In the genomic region with DNA sequence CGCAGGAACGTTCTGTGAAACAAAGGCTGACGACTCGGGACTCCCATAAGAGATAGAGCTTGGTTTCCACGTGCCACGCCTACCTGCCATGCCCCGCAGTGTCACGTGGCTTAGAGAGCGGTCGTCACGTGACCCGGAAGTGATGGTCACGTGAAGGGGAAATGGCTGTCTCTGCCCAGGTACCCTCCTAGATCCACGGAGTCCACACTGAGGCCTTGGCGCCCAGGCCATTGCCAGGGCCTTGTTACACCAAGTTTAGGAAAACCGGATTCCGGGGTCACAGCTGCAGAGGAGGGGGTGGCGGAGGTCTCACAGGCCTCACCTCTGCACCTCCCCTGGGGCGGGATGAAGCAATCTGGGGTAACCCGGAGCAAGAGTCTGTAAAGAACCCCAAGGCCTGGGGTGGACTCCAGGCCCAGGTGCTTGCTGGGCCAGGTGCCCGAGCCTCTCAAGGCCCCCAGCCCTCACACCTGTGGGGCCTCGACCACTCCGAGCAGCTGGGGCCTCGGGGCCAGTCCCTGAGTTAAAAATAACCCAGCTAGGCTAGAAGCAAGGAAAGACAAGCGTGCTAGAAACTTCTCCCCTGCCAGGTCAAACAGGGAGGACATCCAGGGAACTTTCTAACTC, we compare ENCODE assay signal across 2 cellular contexts.
TF ChIP-seq lines count a peak whose summit lies in the region.

No MANE protein-coding gene starts in this region.

TF ChIP-seq in GM23338, 12 proteins besides CTCF, POLR2A, EP300 and RAD21 (continued from another document):
- TF ChIP-seq, protein P1, sequence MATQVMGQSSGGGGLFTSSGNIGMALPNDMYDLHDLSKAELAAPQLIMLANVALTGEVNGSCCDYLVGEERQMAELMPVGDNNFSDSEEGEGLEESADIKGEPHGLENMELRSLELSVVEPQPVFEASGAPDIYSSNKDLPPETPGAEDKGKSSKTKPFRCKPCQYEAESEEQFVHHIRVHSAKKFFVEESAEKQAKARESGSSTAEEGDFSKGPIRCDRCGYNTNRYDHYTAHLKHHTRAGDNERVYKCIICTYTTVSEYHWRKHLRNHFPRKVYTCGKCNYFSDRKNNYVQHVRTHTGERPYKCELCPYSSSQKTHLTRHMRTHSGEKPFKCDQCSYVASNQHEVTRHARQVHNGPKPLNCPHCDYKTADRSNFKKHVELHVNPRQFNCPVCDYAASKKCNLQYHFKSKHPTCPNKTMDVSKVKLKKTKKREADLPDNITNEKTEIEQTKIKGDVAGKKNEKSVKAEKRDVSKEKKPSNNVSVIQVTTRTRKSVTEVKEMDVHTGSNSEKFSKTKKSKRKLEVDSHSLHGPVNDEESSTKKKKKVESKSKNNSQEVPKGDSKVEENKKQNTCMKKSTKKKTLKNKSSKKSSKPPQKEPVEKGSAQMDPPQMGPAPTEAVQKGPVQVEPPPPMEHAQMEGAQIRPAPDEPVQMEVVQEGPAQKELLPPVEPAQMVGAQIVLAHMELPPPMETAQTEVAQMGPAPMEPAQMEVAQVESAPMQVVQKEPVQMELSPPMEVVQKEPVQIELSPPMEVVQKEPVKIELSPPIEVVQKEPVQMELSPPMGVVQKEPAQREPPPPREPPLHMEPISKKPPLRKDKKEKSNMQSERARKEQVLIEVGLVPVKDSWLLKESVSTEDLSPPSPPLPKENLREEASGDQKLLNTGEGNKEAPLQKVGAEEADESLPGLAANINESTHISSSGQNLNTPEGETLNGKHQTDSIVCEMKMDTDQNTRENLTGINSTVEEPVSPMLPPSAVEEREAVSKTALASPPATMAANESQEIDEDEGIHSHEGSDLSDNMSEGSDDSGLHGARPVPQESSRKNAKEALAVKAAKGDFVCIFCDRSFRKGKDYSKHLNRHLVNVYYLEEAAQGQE (IDR thresholded peaks at IDR 0.05; ENCODE audit: unreplicated experiment), result no peak
- no peak for TF ChIP-seq STAT1 (IDR thresholded peaks at IDR 0.05; ENCODE audit: unreplicated experiment)
- TF ChIP-seq EZH2phosphoT487 (IDR thresholded peaks at IDR 0.05; ENCODE audit: unreplicated experiment), result no peak
- TF ChIP-seq, protein P2, sequence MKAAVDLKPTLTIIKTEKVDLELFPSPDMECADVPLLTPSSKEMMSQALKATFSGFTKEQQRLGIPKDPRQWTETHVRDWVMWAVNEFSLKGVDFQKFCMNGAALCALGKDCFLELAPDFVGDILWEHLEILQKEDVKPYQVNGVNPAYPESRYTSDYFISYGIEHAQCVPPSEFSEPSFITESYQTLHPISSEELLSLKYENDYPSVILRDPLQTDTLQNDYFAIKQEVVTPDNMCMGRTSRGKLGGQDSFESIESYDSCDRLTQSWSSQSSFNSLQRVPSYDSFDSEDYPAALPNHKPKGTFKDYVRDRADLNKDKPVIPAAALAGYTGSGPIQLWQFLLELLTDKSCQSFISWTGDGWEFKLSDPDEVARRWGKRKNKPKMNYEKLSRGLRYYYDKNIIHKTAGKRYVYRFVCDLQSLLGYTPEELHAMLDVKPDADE (IDR thresholded peaks at IDR 0.05), result no peak
- no peak for TF ChIP-seq ZNF331 (CRISPR knock-in tag; IDR thresholded peaks at IDR 0.05; ENCODE audit: low read depth)
- TF ChIP-seq, protein P3, sequence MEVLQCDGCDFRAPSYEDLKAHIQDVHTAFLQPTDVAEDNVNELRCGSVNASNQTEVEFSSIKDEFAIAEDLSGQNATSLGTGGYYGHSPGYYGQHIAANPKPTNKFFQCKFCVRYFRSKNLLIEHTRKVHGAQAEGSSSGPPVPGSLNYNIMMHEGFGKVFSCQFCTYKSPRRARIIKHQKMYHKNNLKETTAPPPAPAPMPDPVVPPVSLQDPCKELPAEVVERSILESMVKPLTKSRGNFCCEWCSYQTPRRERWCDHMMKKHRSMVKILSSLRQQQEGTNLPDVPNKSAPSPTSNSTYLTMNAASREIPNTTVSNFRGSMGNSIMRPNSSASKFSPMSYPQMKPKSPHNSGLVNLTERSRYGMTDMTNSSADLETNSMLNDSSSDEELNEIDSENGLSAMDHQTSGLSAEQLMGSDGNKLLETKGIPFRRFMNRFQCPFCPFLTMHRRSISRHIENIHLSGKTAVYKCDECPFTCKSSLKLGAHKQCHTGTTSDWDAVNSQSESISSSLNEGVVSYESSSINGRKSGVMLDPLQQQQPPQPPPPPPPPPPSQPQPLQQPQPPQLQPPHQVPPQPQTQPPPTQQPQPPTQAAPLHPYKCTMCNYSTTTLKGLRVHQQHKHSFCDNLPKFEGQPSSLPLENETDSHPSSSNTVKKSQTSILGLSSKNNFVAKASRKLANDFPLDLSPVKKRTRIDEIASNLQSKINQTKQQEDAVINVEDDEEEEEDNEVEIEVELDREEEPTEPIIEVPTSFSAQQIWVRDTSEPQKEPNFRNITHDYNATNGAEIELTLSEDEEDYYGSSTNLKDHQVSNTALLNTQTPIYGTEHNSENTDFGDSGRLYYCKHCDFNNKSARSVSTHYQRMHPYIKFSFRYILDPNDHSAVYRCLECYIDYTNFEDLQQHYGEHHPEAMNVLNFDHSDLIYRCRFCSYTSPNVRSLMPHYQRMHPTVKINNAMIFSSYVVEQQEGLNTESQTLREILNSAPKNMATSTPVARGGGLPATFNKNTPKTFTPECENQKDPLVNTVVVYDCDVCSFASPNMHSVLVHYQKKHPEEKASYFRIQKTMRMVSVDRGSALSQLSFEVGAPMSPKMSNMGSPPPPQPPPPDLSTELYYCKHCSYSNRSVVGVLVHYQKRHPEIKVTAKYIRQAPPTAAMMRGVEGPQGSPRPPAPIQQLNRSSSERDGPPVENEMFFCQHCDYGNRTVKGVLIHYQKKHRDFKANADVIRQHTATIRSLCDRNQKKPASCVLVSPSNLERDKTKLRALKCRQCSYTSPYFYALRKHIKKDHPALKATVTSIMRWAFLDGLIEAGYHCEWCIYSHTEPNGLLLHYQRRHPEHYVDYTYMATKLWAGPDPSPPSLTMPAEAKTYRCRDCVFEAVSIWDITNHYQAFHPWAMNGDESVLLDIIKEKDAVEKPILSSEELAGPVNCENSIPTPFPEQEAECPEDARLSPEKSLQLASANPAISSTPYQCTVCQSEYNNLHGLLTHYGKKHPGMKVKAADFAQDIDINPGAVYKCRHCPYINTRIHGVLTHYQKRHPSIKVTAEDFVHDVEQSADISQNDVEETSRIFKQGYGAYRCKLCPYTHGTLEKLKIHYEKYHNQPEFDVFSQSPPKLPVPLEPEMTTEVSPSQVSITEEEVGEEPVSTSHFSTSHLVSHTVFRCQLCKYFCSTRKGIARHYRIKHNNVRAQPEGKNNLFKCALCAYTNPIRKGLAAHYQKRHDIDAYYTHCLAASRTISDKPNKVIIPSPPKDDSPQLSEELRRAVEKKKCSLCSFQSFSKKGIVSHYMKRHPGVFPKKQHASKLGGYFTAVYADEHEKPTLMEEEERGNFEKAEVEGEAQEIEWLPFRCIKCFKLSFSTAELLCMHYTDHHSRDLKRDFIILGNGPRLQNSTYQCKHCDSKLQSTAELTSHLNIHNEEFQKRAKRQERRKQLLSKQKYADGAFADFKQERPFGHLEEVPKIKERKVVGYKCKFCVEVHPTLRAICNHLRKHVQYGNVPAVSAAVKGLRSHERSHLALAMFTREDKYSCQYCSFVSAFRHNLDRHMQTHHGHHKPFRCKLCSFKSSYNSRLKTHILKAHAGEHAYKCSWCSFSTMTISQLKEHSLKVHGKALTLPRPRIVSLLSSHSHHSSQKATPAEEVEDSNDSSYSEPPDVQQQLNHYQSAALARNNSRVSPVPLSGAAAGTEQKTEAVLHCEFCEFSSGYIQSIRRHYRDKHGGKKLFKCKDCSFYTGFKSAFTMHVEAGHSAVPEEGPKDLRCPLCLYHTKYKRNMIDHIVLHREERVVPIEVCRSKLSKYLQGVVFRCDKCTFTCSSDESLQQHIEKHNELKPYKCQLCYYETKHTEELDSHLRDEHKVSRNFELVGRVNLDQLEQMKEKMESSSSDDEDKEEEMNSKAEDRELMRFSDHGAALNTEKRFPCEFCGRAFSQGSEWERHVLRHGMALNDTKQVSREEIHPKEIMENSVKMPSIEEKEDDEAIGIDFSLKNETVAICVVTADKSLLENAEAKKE (CRISPR knock-in tag; IDR thresholded peaks at IDR 0.05), result no peak

TF ChIP-seq in K562, 482 proteins besides CTCF, POLR2A, EP300 and RAD21 (continued from another document):
- TF ChIP-seq, protein P4, sequence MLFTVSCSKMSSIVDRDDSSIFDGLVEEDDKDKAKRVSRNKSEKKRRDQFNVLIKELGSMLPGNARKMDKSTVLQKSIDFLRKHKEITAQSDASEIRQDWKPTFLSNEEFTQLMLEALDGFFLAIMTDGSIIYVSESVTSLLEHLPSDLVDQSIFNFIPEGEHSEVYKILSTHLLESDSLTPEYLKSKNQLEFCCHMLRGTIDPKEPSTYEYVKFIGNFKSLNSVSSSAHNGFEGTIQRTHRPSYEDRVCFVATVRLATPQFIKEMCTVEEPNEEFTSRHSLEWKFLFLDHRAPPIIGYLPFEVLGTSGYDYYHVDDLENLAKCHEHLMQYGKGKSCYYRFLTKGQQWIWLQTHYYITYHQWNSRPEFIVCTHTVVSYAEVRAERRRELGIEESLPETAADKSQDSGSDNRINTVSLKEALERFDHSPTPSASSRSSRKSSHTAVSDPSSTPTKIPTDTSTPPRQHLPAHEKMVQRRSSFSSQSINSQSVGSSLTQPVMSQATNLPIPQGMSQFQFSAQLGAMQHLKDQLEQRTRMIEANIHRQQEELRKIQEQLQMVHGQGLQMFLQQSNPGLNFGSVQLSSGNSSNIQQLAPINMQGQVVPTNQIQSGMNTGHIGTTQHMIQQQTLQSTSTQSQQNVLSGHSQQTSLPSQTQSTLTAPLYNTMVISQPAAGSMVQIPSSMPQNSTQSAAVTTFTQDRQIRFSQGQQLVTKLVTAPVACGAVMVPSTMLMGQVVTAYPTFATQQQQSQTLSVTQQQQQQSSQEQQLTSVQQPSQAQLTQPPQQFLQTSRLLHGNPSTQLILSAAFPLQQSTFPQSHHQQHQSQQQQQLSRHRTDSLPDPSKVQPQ (CRISPR knock-in tag; IDR thresholded peaks at IDR 0.05; ENCODE audit: borderline replicate concordance), result no peak
- no peak for TF ChIP-seq SMAD1 (IDR thresholded peaks at IDR 0.05; ENCODE audit: low read depth, low read length, partially characterized antibody)
- TF ChIP-seq CBFA2T2 (conservative IDR thresholded peaks at IDR 0.05), result peak; percentile 83
- no peak for TF ChIP-seq HNRNPL (IDR thresholded peaks at IDR 0.05; ENCODE audit: low read depth, low read length)
- TF ChIP-seq, protein P5, sequence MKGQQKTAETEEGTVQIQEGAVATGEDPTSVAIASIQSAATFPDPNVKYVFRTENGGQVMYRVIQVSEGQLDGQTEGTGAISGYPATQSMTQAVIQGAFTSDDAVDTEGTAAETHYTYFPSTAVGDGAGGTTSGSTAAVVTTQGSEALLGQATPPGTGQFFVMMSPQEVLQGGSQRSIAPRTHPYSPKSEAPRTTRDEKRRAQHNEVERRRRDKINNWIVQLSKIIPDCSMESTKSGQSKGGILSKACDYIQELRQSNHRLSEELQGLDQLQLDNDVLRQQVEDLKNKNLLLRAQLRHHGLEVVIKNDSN (CRISPR knock-in tag; IDR thresholded peaks at IDR 0.05), result peak; percentile 94
- TF ChIP-seq ZBTB8A (IDR thresholded peaks at IDR 0.05; ENCODE audit: partially characterized antibody), result no peak
- TF ChIP-seq TFE3 (CRISPR knock-in tag; IDR thresholded peaks at IDR 0.05), result peak; percentile 48
- peak; percentile 93 for TF ChIP-seq RAD51 (IDR thresholded peaks at IDR 0.05; ENCODE audit: borderline replicate concordance, low read depth)
- TF ChIP-seq USF2 (CRISPR knock-in tag; IDR thresholded peaks at IDR 0.05), result peak; percentile 93
- no peak for TF ChIP-seq XRCC4 (IDR thresholded peaks at IDR 0.05; ENCODE audit: extremely low read depth, insufficient read depth, insufficient read length)
- peak; percentile 71 for TF ChIP-seq BHLHE40 (IDR thresholded peaks at IDR 0.05; ENCODE audit: low read length)
- TF ChIP-seq, protein P6, sequence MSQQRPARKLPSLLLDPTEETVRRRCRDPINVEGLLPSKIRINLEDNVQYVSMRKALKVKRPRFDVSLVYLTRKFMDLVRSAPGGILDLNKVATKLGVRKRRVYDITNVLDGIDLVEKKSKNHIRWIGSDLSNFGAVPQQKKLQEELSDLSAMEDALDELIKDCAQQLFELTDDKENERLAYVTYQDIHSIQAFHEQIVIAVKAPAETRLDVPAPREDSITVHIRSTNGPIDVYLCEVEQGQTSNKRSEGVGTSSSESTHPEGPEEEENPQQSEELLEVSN (IDR thresholded peaks at IDR 0.05; ENCODE audit: borderline replicate concordance in 1 of 2, extremely low read depth in 1 of 2, insufficient read depth in 1 of 2, insufficient read length in 1 of 2, low read depth in 1 of 2, low read length in 1 of 2, poor library complexity in 1 of 2, severe bottlenecking in 1 of 2), result peak in 1 of 2 experiments; percentile 22
- no peak for TF ChIP-seq BMI1 (IDR thresholded peaks at IDR 0.05; ENCODE audit: low read length)
- no peak for TF ChIP-seq CCAR2 (IDR thresholded peaks at IDR 0.05; ENCODE audit: low read depth, low read length)
